In genomic region chr7:6639032-6639431, GRCh38 we compare ENCODE assay signal across 14 cellular contexts. TPM values are rescaled to one million over a fixed set of nuclear protein-coding genes. Genes with fewer than 3 reads are reported as not detected.
DNase-seq lines count a peak whose midpoint lies in the region; ATAC-seq and TF ChIP-seq lines count a peak whose summit lies in the region.
"Had no signal": no experiment of that assay in that cellular context is flagged by ENCODE, and none has a peak within 500 bp of the region (broad histone marks: within the 10 kb centered on the region; RNA-seq: fewer than 3 reads in every experiment).

No MANE protein-coding gene starts in this region.

- DNase-seq in activated naive CD4-positive, alpha-beta T cell treated with anti-CD3 and anti-CD28 coated beads for 36 hours: no peak
- DNase-seq in activated naive CD4-positive, alpha-beta T cell treated with Interleukin-2 at 50 U/mL for 16 hours: no peak
- no peak for DNase-seq in activated CD4-positive, alpha-beta memory T cell treated with anti-CD3 and anti-CD28 coated beads, Interleukin-2, amount 10 ng/mL, durations not matched to agents 7 days and 5 days
- no peak for DNase-seq in hepatocyte (ENCODE audit: low spot score)
- no peak for DNase-seq in stomach
- DNase-seq in NCI-H748 treated with DMSO at 0.1 percent for 48 hours (lab: John Stamatoyannopoulos, UW): no peak
- no peak for DNase-seq in left cardiac atrium
- DNase-seq: BE2C, NCI-H1092, NCI-H524 treated with DMSO at 0.1 percent for 48 hours, substantia nigra had no signal

- no peak for ATAC-seq in left cardiac atrium
- no peak for ATAC-seq in GM21423 (IDR thresholded peaks at IDR 0.05; ENCODE audit: unreplicated experiment)

- peak overlapping the region; percentile 39 for H3K27ac Mint-ChIP-seq in activated naive CD4-positive, alpha-beta T cell treated with anti-CD3 and anti-CD28 coated beads for 36 hours
- peak overlapping the region; percentile 74 for H3K27ac Mint-ChIP-seq in activated CD4-positive, alpha-beta memory T cell treated with anti-CD3 and anti-CD28 coated beads, Interleukin-2, amount 10 ng/mL, durations not matched to agents 7 days and 5 days

- H4K20me1 ChIP-seq in hepatocyte (ENCODE audit: insufficient read depth, poor library complexity, severe bottlenecking): peaks cover 6% of the 10 kb centered on the region

- no peaks in the 10 kb centered on the region for H3K36me3 ChIP-seq in hepatocyte (replicated peaks; ENCODE audit: insufficient read depth, low read depth)
- H3K36me3 ChIP-seq in stomach: peaks cover 29 to 46% (median 44%) of the 10 kb centered on the region in 4 donors

- POLR2A ChIA-PET in activated CD4-positive, alpha-beta memory T cell treated with anti-CD3 and anti-CD28 coated beads, Interleukin-2, amount 10 ng/mL, durations not matched to agents 7 days and 5 days (lab: Charles Lee): interaction anchor here (0.9 to 1.5 kb wide), 2 partner anchors 15 to 19 kb away, joined by 3 read pairs; no protein-coding TSS in a partner anchor

- TF ChIP-seq CTCF in hepatocyte (IDR thresholded peaks at IDR 0.05; ENCODE audit: poor library complexity) (no peak), stomach (IDR thresholded peaks at IDR 0.05) (no peak)

- peak overlapping the region; percentile 98 for H3K4me2 ChIP-seq in hepatocyte

- no peak for TF ChIP-seq POLR2A in stomach (IDR thresholded peaks at IDR 0.05)

- peaks cover 40% of the 10 kb centered on the region for H3K79me2 ChIP-seq in hepatocyte

- H3K9me3 Mint-ChIP-seq in activated naive CD4-positive, alpha-beta T cell treated with anti-CD3 and anti-CD28 coated beads for 36 hours: peaks cover 3% of the 10 kb centered on the region
- peaks cover 2% of the 10 kb centered on the region for H3K9me3 Mint-ChIP-seq in activated CD4-positive, alpha-beta memory T cell treated with anti-CD3 and anti-CD28 coated beads, Interleukin-2, amount 10 ng/mL, durations not matched to agents 7 days and 5 days

- H3K27me3 ChIP-seq in hepatocyte (no peaks in the 10 kb centered on the region), stomach (no peaks in the 10 kb centered on the region)
- H3K27me3 ChIP-seq: BE2C, cardiac muscle cell had no signal

- H3K27me3 Mint-ChIP-seq in activated naive CD4-positive, alpha-beta T cell treated with anti-CD3 and anti-CD28 coated beads for 36 hours (ENCODE audit: low read depth): no peaks in the 10 kb centered on the region
- no peaks in the 10 kb centered on the region for H3K27me3 Mint-ChIP-seq in activated CD4-positive, alpha-beta memory T cell treated with anti-CD3 and anti-CD28 coated beads, Interleukin-2, amount 10 ng/mL, durations not matched to agents 7 days and 5 days

- TF ChIP-seq EP300 in stomach (IDR thresholded peaks at IDR 0.05): no peak

- H3K4me1 ChIP-seq in hepatocyte (ENCODE audit: insufficient read depth): peaks cover 7% of the 10 kb centered on the region
- H3K4me1 ChIP-seq in stomach: peaks cover 16 to 42% (median 30%) of the 10 kb centered on the region in 4 donors
- H3K4me1 ChIP-seq: BE2C had no signal

- CTCF ChIA-PET in activated naive CD4-positive, alpha-beta T cell treated with anti-CD3 and anti-CD28 coated beads for 36 hours (lab: Charles Lee): no interaction called here
- CTCF ChIA-PET in activated CD4-positive, alpha-beta memory T cell treated with anti-CD3 and anti-CD28 coated beads, Interleukin-2, amount 10 ng/mL, durations not matched to agents 7 days and 5 days (lab: Charles Lee): no interaction called here

- H3K36me3 Mint-ChIP-seq in activated naive CD4-positive, alpha-beta T cell treated with anti-CD3 and anti-CD28 coated beads for 36 hours (ENCODE audit: low read depth): peaks cover 27% of the 10 kb centered on the region
- H3K36me3 Mint-ChIP-seq in activated CD4-positive, alpha-beta memory T cell treated with anti-CD3 and anti-CD28 coated beads, Interleukin-2, amount 10 ng/mL, durations not matched to agents 7 days and 5 days (ENCODE audit: low read depth): peaks cover 43% of the 10 kb centered on the region

- H3K9me3 ChIP-seq in hepatocyte (ENCODE audit: low read depth): no peaks in the 10 kb centered on the region
- no peaks in the 10 kb centered on the region for H3K9me3 ChIP-seq in stomach
- H3K9me3 ChIP-seq: BE2C had no signal

- no peaks in the 10 kb centered on the region for H3K9me2 ChIP-seq in hepatocyte (replicated peaks; ENCODE audit: insufficient read depth)

- peaks cover 30% of the 10 kb centered on the region for H3K4me1 Mint-ChIP-seq in activated naive CD4-positive, alpha-beta T cell treated with anti-CD3 and anti-CD28 coated beads for 36 hours (ENCODE audit: low read depth)
- H3K4me1 Mint-ChIP-seq in activated CD4-positive, alpha-beta memory T cell treated with anti-CD3 and anti-CD28 coated beads, Interleukin-2, amount 10 ng/mL, durations not matched to agents 7 days and 5 days: peaks cover 32% of the 10 kb centered on the region

- H3K4me3 ChIP-seq in hepatocyte (no peak overlapping the region), stomach (peak overlapping the region in 3 of 4 donors; percentile 94 to 97 (median 95))

- peak overlapping the region; percentile 77 for H3K4me3 Mint-ChIP-seq in activated naive CD4-positive, alpha-beta T cell treated with anti-CD3 and anti-CD28 coated beads for 36 hours
- H3K4me3 Mint-ChIP-seq in activated CD4-positive, alpha-beta memory T cell treated with anti-CD3 and anti-CD28 coated beads, Interleukin-2, amount 10 ng/mL, durations not matched to agents 7 days and 5 days: peak overlapping the region; percentile 82

- intact Hi-C loops in activated naive CD4-positive, alpha-beta T cell treated with anti-CD3 and anti-CD28 coated beads for 36 hours (cut with micrococcal nuclease): no loop called here
- intact Hi-C loops in stomach (cut with DNase I; ENCODE audit: low total_unique reads): no loop called here
- intact Hi-C loops in left cardiac atrium (cut with DNase I): loop anchor here in 1 of 2 donors (2.0 kb wide), 1 partner anchor 66 kb away; no protein-coding TSS in a partner anchor

- WGBS in hepatocyte (ENCODE audit: low lambda C conversion rate, missing lambda C conversion rate): 92% methylated on average over 4 of the region's 4 CpGs
- 74 to 89% (median 83%) methylated on average over 4 of the region's 4 CpGs for WGBS in stomach, 5 donors

- H3K27ac ChIP-seq in hepatocyte (no peak overlapping the region), stomach (no peak overlapping the region)
- H3K27ac ChIP-seq: parathyroid adenoma had no signal

- H2AFZ ChIP-seq in hepatocyte: no peak overlapping the region
- H2AFZ ChIP-seq: parathyroid adenoma had no signal

RNA-seq across cellular contexts. Expression of gene ZNF316, which starts 1.9 kb away (rescaled TPM):
- 10 to 100 TPM; 15.8 to 17.0 TPM for total RNA-seq in activated naive CD4-positive, alpha-beta T cell treated with anti-CD3 and anti-CD28 coated beads for 36 hours
- 10 to 100 TPM; 23.4 to 26.1 TPM for total RNA-seq in activated CD4-positive, alpha-beta memory T cell treated with anti-CD3 and anti-CD28 coated beads, Interleukin-2, amount 10 ng/mL, durations not matched to agents 7 days and 5 days
- total RNA-seq in hepatocyte (13.3 and 16.9 TPM in 2 replicates), stomach (10 to 100 TPM; 13.4 to 62.6 (median 30.0) TPM), left cardiac atrium (10 to 100 TPM; 16.7 to 18.3 TPM)
- polyA plus RNA-seq in hepatocyte (26.7 and 31.8 TPM in 2 replicates), stomach (10 to 100 TPM in 2 of 3 donors, 1 to 10 TPM in 1; 7.2 to 13.0 (median 10.8) TPM)

RNA-seq across cellular contexts. Expression of gene ZNF853, which starts 23.6 kb away (rescaled TPM):
- under 1 TPM; 0.69 to 0.91 TPM for total RNA-seq in activated naive CD4-positive, alpha-beta T cell treated with anti-CD3 and anti-CD28 coated beads for 36 hours
- under 1 TPM; 0.18 to 0.23 TPM for total RNA-seq in activated CD4-positive, alpha-beta memory T cell treated with anti-CD3 and anti-CD28 coated beads, Interleukin-2, amount 10 ng/mL, durations not matched to agents 7 days and 5 days
- total RNA-seq in hepatocyte (8.0 and 9.0 TPM in 2 replicates), stomach (10 to 100 TPM in 2 of 5 donors, 1 to 10 TPM in 3; 3.8 to 30.9 (median 8.6) TPM), left cardiac atrium (10 to 100 TPM; 12.6 to 12.8 TPM)
- polyA plus RNA-seq in hepatocyte (6.6 and 9.8 TPM in 2 replicates), stomach (1 to 10 TPM; 1.6 to 2.6 (median 2.0) TPM)

RNA-seq across cellular contexts. Expression of gene INTS15, which starts 49.2 kb away (rescaled TPM):
- total RNA-seq in activated naive CD4-positive, alpha-beta T cell treated with anti-CD3 and anti-CD28 coated beads for 36 hours: 10 to 100 TPM; 24.9 to 27.5 TPM
- 10 to 100 TPM; 30.0 to 31.6 TPM for total RNA-seq in activated CD4-positive, alpha-beta memory T cell treated with anti-CD3 and anti-CD28 coated beads, Interleukin-2, amount 10 ng/mL, durations not matched to agents 7 days and 5 days
- 21.4 and 23.1 TPM in 2 replicates for total RNA-seq in hepatocyte
- polyA plus RNA-seq in hepatocyte: 25.9 and 26.1 TPM in 2 replicates
- total RNA-seq in stomach: 100 to 1,000 TPM in 1 of 5 donors, 10 to 100 TPM in 4; 12.7 to 203 (median 40.3) TPM
- polyA plus RNA-seq in stomach: 10 to 100 TPM in 2 of 3 donors, 1 to 10 TPM in 1; 9.3 to 11.5 (median 10.7) TPM
- 10 to 100 TPM; 15.1 to 17.8 TPM for total RNA-seq in left cardiac atrium
